18 cellular contexts compared by ENCODE assay signal in the genomic region with DNA sequence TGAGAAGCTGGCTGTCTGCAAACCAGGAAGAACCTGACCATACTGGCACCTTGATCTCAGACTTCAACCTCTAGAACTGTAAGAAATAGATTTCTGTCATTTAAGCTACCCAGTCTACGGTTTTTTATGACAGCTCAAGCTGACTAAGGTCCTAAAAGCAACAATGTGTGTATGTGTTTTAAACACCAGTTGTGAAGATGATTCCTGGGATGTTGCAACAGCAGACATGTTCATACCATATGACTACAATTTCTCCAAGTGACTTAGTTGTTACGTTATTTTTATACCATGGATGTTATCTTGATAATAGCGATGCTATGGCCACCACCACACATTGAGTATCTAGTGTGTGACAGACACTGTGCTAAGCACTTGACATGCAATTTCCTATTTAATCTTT.
A peak's percentile ranks its signal among the peaks of the same experiment; 100 is the strongest.
DNase-seq lines count a peak whose midpoint lies in the region; ATAC-seq and TF ChIP-seq lines count a peak whose summit lies in the region.
"Had no signal": no experiment of that assay in that cellular context is flagged by ENCODE, and none has a peak within 500 bp of the region (broad histone marks: within the 10 kb centered on the region; RNA-seq: fewer than 3 reads in every experiment).

No MANE protein-coding gene starts in this region.

- H3K4me3 ChIP-seq in AG10803 (ENCODE audit: low read length) (no peak overlapping the region), IMR-90 (ENCODE audit: insufficient read depth, low read depth, low read length) (no peak overlapping the region), vagina (no peak overlapping the region)
- no peak overlapping the region for H3K4me3 ChIP-seq in CD4-positive, alpha-beta memory T cell (ENCODE audit: low read length in 2 of 2)
- H3K4me3 ChIP-seq: BLaER1 treated with 17β-estradiol and CSF1 and Interleukin-3, amounts not matched to agents 10 nM and 100 nM; HAP-1 had no signal

- no peak overlapping the region for H3K14ac ChIP-seq in IMR-90 (replicated peaks; ENCODE audit: low read depth, low read length)

- H4K20me1 ChIP-seq in IMR-90 (ENCODE audit: insufficient read depth, low read length): no peaks in the 10 kb centered on the region

- no peak overlapping the region for H3K23ac ChIP-seq in IMR-90 (ENCODE audit: low read depth, low read length)

- H3K36me3 Mint-ChIP-seq in CD4-positive, alpha-beta memory T cell: peaks cover 56 to 80% of the 10 kb centered on the region in 2 donors
- H3K36me3 Mint-ChIP-seq in immature natural killer cell: peaks cover 29 to 57% (median 41%) of the 10 kb centered on the region in 3 donors

- WGBS in IMR-90 (ENCODE audit: extremely low coverage in 2 of 2, insufficient read length in 1 of 2), 2 experiments: no CpG with 5 or more reads among the region's 3 CpGs

- TF ChIP-seq RAD21 in IMR-90 (IDR thresholded peaks at IDR 0.05; ENCODE audit: low read length): no peak

- peak overlapping the region in 4 of 7 donors; percentile 35 to 86 (median 67) for H3K27ac Mint-ChIP-seq in CD4-positive, alpha-beta memory T cell
- peak overlapping the region; percentile 69 to 87 (median 80) for H3K27ac Mint-ChIP-seq in immature natural killer cell

- no peak overlapping the region for H3K56ac ChIP-seq in IMR-90 (ENCODE audit: extremely low read depth, insufficient read depth, low read length)

- dilution Hi-C loops in IMR-90 (cut with HindIII; ENCODE audit: low sequenced_read_pairs, unreplicated experiment): no loop called here

- H4K8ac ChIP-seq in IMR-90 (ENCODE audit: low read depth in 2 of 2, low read length in 2 of 2): no peak overlapping the region

- no peak overlapping the region for H3K9ac ChIP-seq in IMR-90 (ENCODE audit: low read depth, low read length)
- H3K9ac ChIP-seq: BLaER1 treated with 17β-estradiol and CSF1 and Interleukin-3, amounts not matched to agents 10 nM and 100 nM; SK-N-SH had no signal

- peaks cover 40% of the 10 kb centered on the region for H3K36me3 ChIP-seq in CD4-positive, alpha-beta memory T cell (ENCODE audit: insufficient read depth, low read length)
- H3K36me3 ChIP-seq in IMR-90 (ENCODE audit: control insufficient read depth, insufficient read depth, low read length) (peaks cover 12% of the 10 kb centered on the region), vagina (peaks cover 0 to 12% of the 10 kb centered on the region in 2 donors)

- H2BK20ac ChIP-seq in IMR-90 (ENCODE audit: low read depth, low read length): no peak overlapping the region

- peaks cover 27% of the 10 kb centered on the region for H3K4me1 ChIP-seq in CD4-positive, alpha-beta memory T cell (ENCODE audit: insufficient read depth, low read length)
- H3K4me1 ChIP-seq in IMR-90 (ENCODE audit: control insufficient read depth, insufficient read depth, low read length): peaks cover 4% of the 10 kb centered on the region; the same call in 1 of the 2 replicates
- no peaks in the 10 kb centered on the region for H3K4me1 ChIP-seq in vagina
- H3K4me1 ChIP-seq: HAP-1 had no signal

- H2BK15ac ChIP-seq in IMR-90 (ENCODE audit: low read depth, low read length): no peak overlapping the region

- in situ Hi-C loops in IMR-90 (cut with MboI; ENCODE audit: low sequenced_read_pairs): loop anchor here (25.0 kb wide), 1 partner anchor 222 kb away; no protein-coding TSS in a partner anchor

- H3K4me2 ChIP-seq in IMR-90 (ENCODE audit: low read depth, low read length): no peak overlapping the region
- H3K4me2 ChIP-seq: BLaER1 treated with 17β-estradiol and CSF1 and Interleukin-3, amounts not matched to agents 10 nM and 100 nM; SK-N-SH had no signal

- no peak overlapping the region for H3K4ac ChIP-seq in IMR-90 (ENCODE audit: low read depth, low read length)

- no peaks in the 10 kb centered on the region for H3K9me3 ChIP-seq in CD4-positive, alpha-beta memory T cell (ENCODE audit: control insufficient read depth in 1 of 2, low read length in 2 of 2)
- H3K9me3 ChIP-seq in IMR-90 (ENCODE audit: control insufficient read depth, insufficient read depth, low read length) (no peaks in the 10 kb centered on the region), vagina (no peaks in the 10 kb centered on the region)
- H3K9me3 ChIP-seq: BLaER1 treated with 17β-estradiol and CSF1 and Interleukin-3, amounts not matched to agents 10 nM and 100 nM; HAP-1; SK-N-SH had no signal

- no peak overlapping the region for H3K27ac ChIP-seq in CD4-positive, alpha-beta memory T cell (ENCODE audit: low read depth, low read length)
- H3K27ac ChIP-seq in IMR-90 (ENCODE audit: insufficient read depth, low read length): no peak overlapping the region
- no peak overlapping the region for H3K27ac ChIP-seq in vagina
- H3K27ac ChIP-seq: BLaER1 treated with 17β-estradiol and CSF1 and Interleukin-3, amounts not matched to agents 10 nM and 100 nM had no signal

- no peaks in the 10 kb centered on the region for H3K27me3 ChIP-seq in CD4-positive, alpha-beta memory T cell (ENCODE audit: insufficient read depth, low read length)
- H3K27me3 ChIP-seq in IMR-90 (ENCODE audit: control insufficient read depth, insufficient read depth, low read length) (no peaks in the 10 kb centered on the region), vagina (no peaks in the 10 kb centered on the region)
- H3K27me3 ChIP-seq: BLaER1 treated with 17β-estradiol and CSF1 and Interleukin-3, amounts not matched to agents 10 nM and 100 nM had no signal

- no peak for TF ChIP-seq CTCF in AG10803 (conservative IDR thresholded peaks at IDR 0.05; ENCODE audit: low read length)
- TF ChIP-seq CTCF in IMR-90 (conservative IDR thresholded peaks at IDR 0.05; ENCODE audit: low read depth, low read length): no peak
- TF ChIP-seq CTCF in vagina (IDR thresholded peaks at IDR 0.05): no peak

- no TSS peak for BruUV-seq in IMR-90 (replicated peaks; lab: Mats Ljungman, UMichigan)

- DNase-seq in AG10803 (ENCODE audit: low read depth): peak; percentile 55
- DNase-seq in CD4-positive, alpha-beta memory T cell: no peak
- peak; percentile 21 for DNase-seq in IMR-90
- DNase-seq in immature natural killer cell: no peak
- DNase-seq in vagina (ENCODE audit: extremely low spot score in 2 of 2): no peak
- DNase-seq: ACHN, DND-41, NCI-H1417, NCI-H1930, NCI-H2171, NCI-H774, SK-N-SH had no signal

- no peak for TF ChIP-seq POLR2A in IMR-90 (IDR thresholded peaks at IDR 0.05; ENCODE audit: low read depth, low read length)
- TF ChIP-seq POLR2A in vagina (IDR thresholded peaks at IDR 0.05): no peak

- H2BK120ac ChIP-seq in IMR-90 (ENCODE audit: low read depth, low read length): no peak overlapping the region

- H3K27me3 Mint-ChIP-seq in CD4-positive, alpha-beta memory T cell: no peaks in the 10 kb centered on the region
- peaks cover 1 to 15% (median 4%) of the 10 kb centered on the region in 3 donors for H3K27me3 Mint-ChIP-seq in immature natural killer cell (ENCODE audit: low read depth in 3 of 3)

- ATAC-seq in IMR-90 (ENCODE audit: low read depth): peak; percentile 37; the same call in 1 of the 2 replicates
- ATAC-seq in HG03280 (IDR thresholded peaks at IDR 0.05; ENCODE audit: unreplicated experiment): no peak
- no peak for ATAC-seq in GM19035 (IDR thresholded peaks at IDR 0.05; ENCODE audit: unreplicated experiment)
- ATAC-seq: Panc1, Right ventricle myocardium inferior had no signal

- peaks cover 0 to 2% (median 0%) of the 10 kb centered on the region in 8 donors for H3K9me3 Mint-ChIP-seq in CD4-positive, alpha-beta memory T cell
- no peaks in the 10 kb centered on the region for H3K9me3 Mint-ChIP-seq in immature natural killer cell

- no peak overlapping the region for H2AFZ ChIP-seq in IMR-90 (replicated peaks; ENCODE audit: low read length, poor library complexity)

- peaks cover 35 to 81% (median 56%) of the 10 kb centered on the region in 4 donors for H3K4me1 Mint-ChIP-seq in CD4-positive, alpha-beta memory T cell
- peaks cover 64 to 94% of the 10 kb centered on the region in 2 donors for H3K4me1 Mint-ChIP-seq in immature natural killer cell

- peaks cover 5 to 6% of the 10 kb centered on the region in 2 experiments; a peak in 1 of 4 replicates for H3K79me1 ChIP-seq in IMR-90 (ENCODE audit: low read depth in 1 of 2, low read length in 2 of 2)

- POLR2A ChIA-PET in CD4-positive, alpha-beta memory T cell (lab: Charles Lee; ENCODE audit: partially characterized antibody): interaction anchor here (0.9 to 1.3 kb wide), 3 partner anchors 19 to 49 kb away, joined by 3 to 5 read pairs (median 3); no protein-coding TSS in a partner anchor
- POLR2A ChIA-PET in IMR-90 (lab: Charles Lee; ENCODE audit: unreplicated experiment): no interaction called here

- no peak overlapping the region for H4K91ac ChIP-seq in IMR-90 (ENCODE audit: insufficient read depth, low read depth, low read length)

- CTCF ChIA-PET in CD4-positive, alpha-beta memory T cell (lab: Charles Lee; ENCODE audit: partially characterized antibody): interaction anchor here (0.9 to 1.8 kb wide), 7 partner anchors 14 to 65 kb away, joined by 3 to 5 read pairs (median 3); no protein-coding TSS in a partner anchor
- CTCF ChIA-PET in IMR-90 (lab: Yijun Ruan, JAX): interaction anchor here (1.0 kb wide), 1 partner anchor 16 kb away, joined by 4 read pairs; no protein-coding TSS in a partner anchor

- no peak overlapping the region for H3K4me3 Mint-ChIP-seq in CD4-positive, alpha-beta memory T cell
- H3K4me3 Mint-ChIP-seq in immature natural killer cell: no peak overlapping the region

- intact Hi-C loops in CD4-positive, alpha-beta memory T cell (cut with micrococcal nuclease): no loop called here
- intact Hi-C loops in IMR-90 (cut with micrococcal nuclease): loop anchor here (10.0 kb wide), 1 partner anchor 225 kb away; no protein-coding TSS in a partner anchor
- intact Hi-C loops in vagina (cut with DNase I): no loop called here

- peaks cover 2% of the 10 kb centered on the region; the same call in 1 of the 2 replicates for H3K9me1 ChIP-seq in IMR-90 (ENCODE audit: insufficient read depth, low read length)

- no peak overlapping the region for H4K5ac ChIP-seq in IMR-90 (ENCODE audit: low read depth, low read length)

- no peak overlapping the region for H3K18ac ChIP-seq in IMR-90 (ENCODE audit: low read depth, low read length)

- H2BK5ac ChIP-seq in IMR-90 (ENCODE audit: low read depth, low read length, poor library complexity, severe bottlenecking): no peak overlapping the region

- H2AK5ac ChIP-seq in IMR-90 (ENCODE audit: low read depth, low read length): no peak overlapping the region

- H2AK9ac ChIP-seq in IMR-90 (replicated peaks; ENCODE audit: low read depth, low read length, poor library complexity): no peak overlapping the region

TF ChIP-seq in IMR-90, 13 proteins besides CTCF, POLR2A, EP300 and RAD21 (continues in another document):
- no peak for TF ChIP-seq NFE2L2 (IDR thresholded peaks at IDR 0.05; ENCODE audit: low read depth, low read length)
- TF ChIP-seq BHLHE40 (IDR thresholded peaks at IDR 0.05; ENCODE audit: low read depth, low read length): no peak
- no peak for TF ChIP-seq MXI1 (IDR thresholded peaks at IDR 0.05; ENCODE audit: borderline replicate concordance, low read depth, low read length)
- TF ChIP-seq RFX5 (IDR thresholded peaks at IDR 0.05; ENCODE audit: low read depth, low read length): no peak
- no peak for TF ChIP-seq RCOR1 (IDR thresholded peaks at IDR 0.05; ENCODE audit: insufficient replicate concordance, low read length)

Comparison
In these comparisons a context has a peak if more than half of its experiments do, and no peak if none do; other contexts are left out.
1. DNase-seq: peak in AG10803 (single experiment) and IMR-90 (single experiment); none in CD4-positive, alpha-beta memory T cell (0 of 5), immature natural killer cell (0 of 3) and vagina (0 of 2).